In the genomic region with DNA sequence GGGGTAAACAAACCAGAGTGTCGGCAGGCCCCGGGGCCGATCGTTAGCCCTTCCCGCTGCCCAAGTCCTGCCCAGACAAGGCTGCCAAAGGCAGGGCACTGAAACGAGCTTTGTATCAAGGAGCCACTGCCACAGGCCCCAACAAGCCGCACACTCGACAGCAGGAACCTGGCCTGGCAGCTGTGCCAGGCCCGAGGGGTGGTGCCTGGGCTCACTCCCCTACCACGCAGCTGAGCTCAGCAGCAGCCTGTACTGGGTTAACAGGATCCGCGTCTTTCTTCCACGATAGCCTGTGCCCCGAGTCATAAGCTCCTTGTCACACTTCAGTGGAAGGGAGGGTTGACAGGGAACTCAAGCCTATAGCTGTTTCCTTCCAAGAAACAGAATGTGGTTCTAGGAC, we compare ENCODE assay signal across 23 cellular contexts.
DNase-seq lines count a peak whose midpoint lies in the region; ATAC-seq and TF ChIP-seq lines count a peak whose summit lies in the region.
"Had no signal": no experiment of that assay in that cellular context is flagged by ENCODE, and none has a peak within 500 bp of the region (broad histone marks: within the 10 kb centered on the region; RNA-seq: fewer than 3 reads in every experiment).

No MANE protein-coding gene starts in this region.

- no peak for TF ChIP-seq CTCF in breast epithelium (IDR thresholded peaks at IDR 0.05)
- no peak for TF ChIP-seq CTCF in MCF 10A (IDR thresholded peaks at IDR 0.05; ENCODE audit: unreplicated experiment)
- TF ChIP-seq CTCF in mammary epithelial cell (conservative IDR thresholded peaks at IDR 0.05 in 1 of 2, IDR thresholded peaks at IDR 0.05 in 1 of 2; ENCODE audit: extremely low read depth in 1 of 2, insufficient read depth in 1 of 2, low read depth in 1 of 2, low read length in 2 of 2): no peak
- no peak for TF ChIP-seq CTCF in vagina (IDR thresholded peaks at IDR 0.05)

- DNase-seq in breast epithelium (ENCODE audit: low spot score in 2 of 2): peak in 1 of 2 donors; percentile 69
- DNase-seq in MCF 10A (ENCODE audit: unreplicated experiment): no peak
- DNase-seq in mammary epithelial cell: peak; percentile 88
- DNase-seq in vagina (ENCODE audit: extremely low spot score in 2 of 2): no peak
- DNase-seq in germinal center (ENCODE audit: low spot score): no peak
- DNase-seq: activated CD8-positive, alpha-beta memory T cell treated with anti-CD3 and anti-CD28 coated beads, Interleukin-2, amount 50 U/mL, for 48 hours; activated gamma-delta T cell; effector CD8-positive, alpha-beta T cell; mesendoderm; natural killer cell; NCI-H2029 treated with DMSO at 0.1 percent for 48 hours; NCI-H69; OCI-M1; sigmoid colon; stimulated activated naive CD4-positive, alpha-beta T cell had no signal

- H3K9ac ChIP-seq in mammary epithelial cell (ENCODE audit: insufficient read depth, low read length): no peak overlapping the region

- H3K36me3 ChIP-seq in breast epithelium (no peaks in the 10 kb centered on the region), mammary epithelial cell (ENCODE audit: insufficient read depth, low read length) (no peaks in the 10 kb centered on the region), vagina (peaks cover 0 to 15% of the 10 kb centered on the region in 2 donors)

- peak overlapping the region; percentile 89 to 95 for H3K27ac ChIP-seq in breast epithelium
- peak overlapping the region; percentile 38 for H3K27ac ChIP-seq in mammary epithelial cell (ENCODE audit: insufficient read depth, low read depth, low read length)
- peak overlapping the region; percentile 50 for H3K27ac ChIP-seq in layer of hippocampus (ENCODE audit: low read depth, low read length)
- peak overlapping the region; percentile 76 for H3K27ac ChIP-seq in vagina
- H3K27ac ChIP-seq: adrenal gland, C4-2B, HL-60, sigmoid colon had no signal

- no peaks in the 10 kb centered on the region for H3K4me1 Mint-ChIP-seq in MCF 10A (ENCODE audit: insufficient read depth, unreplicated experiment)

- H3K4me3 Mint-ChIP-seq in MCF 10A (ENCODE audit: unreplicated experiment): no peak overlapping the region
- H3K4me3 Mint-ChIP-seq: central memory CD8-positive, alpha-beta T cell; natural killer cell had no signal

- no peaks in the 10 kb centered on the region for H3K27me3 ChIP-seq in breast epithelium
- H3K27me3 ChIP-seq in mammary epithelial cell (ENCODE audit: insufficient read depth, low read length): no peaks in the 10 kb centered on the region
- H3K27me3 ChIP-seq in layer of hippocampus (ENCODE audit: control insufficient read depth, insufficient read depth, low read length): no peaks in the 10 kb centered on the region
- no peaks in the 10 kb centered on the region for H3K27me3 ChIP-seq in vagina
- H3K27me3 ChIP-seq: adrenal gland, sigmoid colon had no signal

- H3K9me3 ChIP-seq in breast epithelium: no peaks in the 10 kb centered on the region
- H3K9me3 ChIP-seq in mammary epithelial cell (replicated peaks; ENCODE audit: insufficient read depth, low read length): no peaks in the 10 kb centered on the region
- H3K9me3 ChIP-seq in vagina: no peaks in the 10 kb centered on the region
- H3K9me3 ChIP-seq: adrenal gland, sigmoid colon had no signal

- H3K4me1 ChIP-seq in breast epithelium: peaks cover 9 to 10% of the 10 kb centered on the region in 2 donors
- peaks cover 38% of the 10 kb centered on the region for H3K4me1 ChIP-seq in mammary epithelial cell (ENCODE audit: insufficient read depth, low read length)
- peaks cover 58% of the 10 kb centered on the region for H3K4me1 ChIP-seq in vagina

- H3K4me3 ChIP-seq in breast epithelium (peak overlapping the region in 1 of 3 donors; percentile 39), mammary epithelial cell (replicated peaks in 1 of 3; ENCODE audit: insufficient read depth in 1 of 3, low read depth in 2 of 3, low read length in 3 of 3) (peak overlapping the region in 1 of 3 experiments; percentile 14), vagina (peak overlapping the region in 1 of 2 donors; percentile 35)
- H3K4me3 ChIP-seq: adrenal gland, K562, sigmoid colon had no signal

- WGBS in mammary epithelial cell (ENCODE audit: low coverage, missing lambda C conversion rate): 6% methylated on average over 9 of the region's 14 CpGs

- ATAC-seq in HG02981 (IDR thresholded peaks at IDR 0.05; ENCODE audit: unreplicated experiment) (no peak), HG02852 (IDR thresholded peaks at IDR 0.05; ENCODE audit: unreplicated experiment) (no peak)
- ATAC-seq: K562, natural killer cell had no signal

- TF ChIP-seq POLR2A in breast epithelium (IDR thresholded peaks at IDR 0.05) (no peak), vagina (IDR thresholded peaks at IDR 0.05) (no peak)

- dilution Hi-C loops in mammary epithelial cell (cut with HindIII; ENCODE audit: low sequenced_read_pairs): no loop called here

- H2AFZ ChIP-seq in mammary epithelial cell (ENCODE audit: low read depth, low read length): peak overlapping the region; percentile 46

- peaks cover under 1% of the 10 kb centered on the region for H3K79me2 ChIP-seq in mammary epithelial cell (ENCODE audit: insufficient read depth, low read length)

- POLR2A ChIA-PET in MCF 10A (lab: Yijun Ruan, JAX): no interaction called here

- H3K27ac Mint-ChIP-seq in MCF 10A (ENCODE audit: low read depth, unreplicated experiment): no peak overlapping the region
- H3K27ac Mint-ChIP-seq: natural killer cell had no signal

- BruUV-seq in MCF 10A (replicated peaks; lab: Mats Ljungman, UMichigan) (no TSS peak), mammary epithelial cell (replicated peaks; lab: Mats Ljungman, UMichigan) (no TSS peak)

- H3K27me3 Mint-ChIP-seq in MCF 10A (ENCODE audit: insufficient read depth, unreplicated experiment): no peaks in the 10 kb centered on the region
- H3K27me3 Mint-ChIP-seq: central memory CD8-positive, alpha-beta T cell had no signal

- H3K4me2 ChIP-seq in mammary epithelial cell (ENCODE audit: insufficient read depth, low read depth, low read length): peak overlapping the region; percentile 43

- peaks cover 22% of the 10 kb centered on the region for H3K36me3 Mint-ChIP-seq in MCF 10A (ENCODE audit: insufficient read depth, unreplicated experiment)
- H3K36me3 Mint-ChIP-seq: natural killer cell had no signal

- CTCF ChIA-PET in MCF 10A (lab: Yijun Ruan, JAX) (no interaction called here), mammary epithelial cell (lab: Charles Lee; ENCODE audit: low non-redundant PET) (no interaction called here)

- intact Hi-C loops in breast epithelium (cut with DNase I; ENCODE audit: low total_unique reads) (no loop called here), MCF 10A (cut with micrococcal nuclease) (no loop called here), mammary epithelial cell (cut with micrococcal nuclease) (loop anchor here (1.0 kb wide), 1 partner anchor 17 kb away; no protein-coding TSS in a partner anchor), vagina (cut with DNase I) (no loop called here)

- in situ Hi-C loops in mammary epithelial cell (cut with MboI; ENCODE audit: low sequenced_read_pairs in 2 of 2): no loop called here

- H4K20me1 ChIP-seq in mammary epithelial cell (ENCODE audit: insufficient read depth, low read length): no peaks in the 10 kb centered on the region

- no peaks in the 10 kb centered on the region for H3K9me3 Mint-ChIP-seq in MCF 10A (ENCODE audit: unreplicated experiment)
- H3K9me3 Mint-ChIP-seq: central memory CD8-positive, alpha-beta T cell; natural killer cell had no signal

Comparison
In these comparisons a context has a peak if more than half of its experiments do, and no peak if none do; other contexts are left out.
1. H3K27ac ChIP-seq: peak in every context shown above with its lines; median percentile 92 in breast epithelium; 76 in vagina; 50 in layer of hippocampus; 38 in mammary epithelial cell.